In genomic region chr5:173798127-173798810, GRCh38 we compare ENCODE assay signal across 14 cellular contexts.
A peak's percentile ranks its signal among the peaks of the same experiment; 100 is the strongest.
DNase-seq lines count a peak whose midpoint lies in the region; ATAC-seq and TF ChIP-seq lines count a peak whose summit lies in the region.
"Had no signal": no experiment of that assay in that cellular context is flagged by ENCODE, and none has a peak within 500 bp of the region (broad histone marks: within the 10 kb centered on the region; RNA-seq: fewer than 3 reads in every experiment).

No MANE protein-coding gene starts in this region.

- CTCF ChIA-PET in HEK293 (lab: Yijun Ruan, JAX), result interaction anchor here (0.6 kb wide), 1 partner anchor 616 kb away, joined by 3 read pairs; no protein-coding TSS in a partner anchor

- H3K27ac ChIP-seq in HEK293 (ENCODE audit: extremely low read depth, low read depth, low read length), result no peak overlapping the region
- peak overlapping the region; percentile 31 to 47 (median 42) for H3K27ac ChIP-seq in thyroid gland

- H3K9me3 ChIP-seq in HEK293 (ENCODE audit: control insufficient read depth, insufficient read depth, low read depth, low read length) (no peaks in the 10 kb centered on the region), thyroid gland (no peaks in the 10 kb centered on the region)

- intact Hi-C loops in dendritic cell treated with granulocyte-macrophage colony-stimulating factor and Interleukin-4, amounts not matched to agents 40 ng/mL and 50 ng/mL, for 4 days (cut with micrococcal nuclease), result no loop called here
- intact Hi-C loops in thyroid gland (cut with DNase I), result no loop called here

- TF ChIP-seq CTCF in HEK293 (tag by site-specific recombination; IDR thresholded peaks at IDR 0.05), result no peak
- TF ChIP-seq CTCF in thyroid gland (IDR thresholded peaks at IDR 0.05), result no peak

- no peaks in the 10 kb centered on the region for H3K36me3 Mint-ChIP-seq in dendritic cell treated with granulocyte-macrophage colony-stimulating factor and Interleukin-4, amounts not matched to agents 40 ng/mL and 50 ng/mL, for 4 days (ENCODE audit: low read depth)
- H3K36me3 Mint-ChIP-seq: CD8-positive, alpha-beta T cell had no signal

- H3K4me1 Mint-ChIP-seq in dendritic cell treated with granulocyte-macrophage colony-stimulating factor and Interleukin-4, amounts not matched to agents 40 ng/mL and 50 ng/mL, for 4 days (ENCODE audit: low read depth), result peaks cover 63% of the 10 kb centered on the region

- no peaks in the 10 kb centered on the region for H3K9me3 Mint-ChIP-seq in dendritic cell treated with granulocyte-macrophage colony-stimulating factor and Interleukin-4, amounts not matched to agents 40 ng/mL and 50 ng/mL, for 4 days
- H3K9me3 Mint-ChIP-seq: CD14-positive monocyte; CD8-positive, alpha-beta T cell; IgD-negative memory B cell had no signal

- H3K27me3 ChIP-seq in thyroid gland, result no peaks in the 10 kb centered on the region

- no peaks in the 10 kb centered on the region for H3K4me1 ChIP-seq in HEK293 (ENCODE audit: control insufficient read depth, insufficient read depth, low read length)
- H3K4me1 ChIP-seq in thyroid gland, result peaks cover 5 to 34% of the 10 kb centered on the region in 2 donors

- no peak for ATAC-seq in GM18867 (IDR thresholded peaks at IDR 0.05; ENCODE audit: unreplicated experiment)
- ATAC-seq: CD8-positive, alpha-beta T cell had no signal

- H3K4me3 ChIP-seq in HEK293 (ENCODE audit: low read depth, low read length) (no peak overlapping the region), thyroid gland (replicated peaks in 1 of 3) (no peak overlapping the region)

- peaks cover 1% of the 10 kb centered on the region for H3K27me3 Mint-ChIP-seq in dendritic cell treated with granulocyte-macrophage colony-stimulating factor and Interleukin-4, amounts not matched to agents 40 ng/mL and 50 ng/mL, for 4 days

- H3K27ac Mint-ChIP-seq in dendritic cell treated with granulocyte-macrophage colony-stimulating factor and Interleukin-4, amounts not matched to agents 40 ng/mL and 50 ng/mL, for 4 days, result peak overlapping the region; percentile 12
- H3K27ac Mint-ChIP-seq: CD8-positive, alpha-beta T cell; IgD-negative memory B cell had no signal

- no peak overlapping the region for H3K4me3 Mint-ChIP-seq in dendritic cell treated with granulocyte-macrophage colony-stimulating factor and Interleukin-4, amounts not matched to agents 40 ng/mL and 50 ng/mL, for 4 days
- H3K4me3 Mint-ChIP-seq: CD14-positive monocyte; CD8-positive, alpha-beta T cell; IgD-negative memory B cell had no signal

- POLR2A ChIA-PET in HEK293 (lab: Yijun Ruan, JAX), result no interaction called here

- DNase-seq in mesenteric fat pad (ENCODE audit: low spot score) (peak; percentile 68), thyroid gland (peak; percentile 51 to 59), occipital lobe (lab: John Stamatoyannopoulos, UW) (no peak)
- DNase-seq in activated naive CD4-positive, alpha-beta T cell treated with anti-CD3 and anti-CD28 coated beads, Interleukin-2, amount 50 U/mL, for 16 hours, result no peak
- DNase-seq: CD8-positive, alpha-beta T cell; COR-L47; DND-41; GDM1; H7 had no signal

- H3K36me3 ChIP-seq in HEK293 (ENCODE audit: control insufficient read depth in 2 of 2, insufficient read depth in 1 of 2, low read length in 2 of 2), result no peaks in the 10 kb centered on the region
- no peaks in the 10 kb centered on the region for H3K36me3 ChIP-seq in thyroid gland

- 76 to 83% methylated on average over 3 to 4 of the region's 4 CpGs for WGBS in thyroid gland, 2 donors

- TF ChIP-seq POLR2A in thyroid gland (IDR thresholded peaks at IDR 0.05), result no peak

TF ChIP-seq in HEK293, 187 proteins besides CTCF, POLR2A, EP300 and RAD21:
- TF ChIP-seq ZIC2 (tag by site-specific recombination; IDR thresholded peaks at IDR 0.05) (peak; percentile 57), ZNF624 (tag by site-specific recombination; IDR thresholded peaks at IDR 0.05) (no peak)

Comparison
In these comparisons a context has a peak if more than half of its experiments do, and no peak if none do; other contexts are left out.
1. DNase-seq: peak in mesenteric fat pad (single experiment) and thyroid gland (2 of 2); none in activated naive CD4-positive, alpha-beta T cell treated with anti-CD3 and anti-CD28 coated beads, Interleukin-2, amount 50 U/mL, for 16 hours (single experiment) and occipital lobe (single experiment).